20 cellular contexts compared by ENCODE assay signal in genomic region chr3:20395692-20396091, GRCh38.
DNase-seq lines count a peak whose midpoint lies in the region; ATAC-seq and TF ChIP-seq lines count a peak whose summit lies in the region.
"Had no signal": no experiment of that assay in that cellular context is flagged by ENCODE, and none has a peak within 500 bp of the region (broad histone marks: within the 10 kb centered on the region; RNA-seq: fewer than 3 reads in every experiment).

No MANE protein-coding gene starts in this region.

- no peak overlapping the region for H3K27ac ChIP-seq in right atrium auricular region
- H3K27ac ChIP-seq: 22Rv1; A549; BLaER1 treated with 17β-estradiol and CSF1 and Interleukin-3, amounts not matched to agents 10 nM and 100 nM; C4-2B had no signal

- H3K4me1 Mint-ChIP-seq in stimulated activated effector memory CD8-positive, alpha-beta T cell treated with anti-CD3 and anti-CD28 coated beads, Interleukin-12 subunit alpha, Interleukin-12 subunit beta, amount 100 ng/mL, for 72 hours, result no peaks in the 10 kb centered on the region
- H3K4me1 Mint-ChIP-seq in natural killer cell, result no peaks in the 10 kb centered on the region
- H3K4me1 Mint-ChIP-seq: B cell had no signal

- H3K36me3 Mint-ChIP-seq in stimulated activated effector memory CD8-positive, alpha-beta T cell treated with anti-CD3 and anti-CD28 coated beads, Interleukin-12 subunit alpha, Interleukin-12 subunit beta, amount 100 ng/mL, for 72 hours, result no peaks in the 10 kb centered on the region
- no peaks in the 10 kb centered on the region for H3K36me3 Mint-ChIP-seq in natural killer cell
- H3K36me3 Mint-ChIP-seq: CD8-positive, alpha-beta T cell had no signal

- no peaks in the 10 kb centered on the region for H3K4me1 ChIP-seq in right atrium auricular region
- H3K4me1 ChIP-seq: A549; BLaER1 treated with 17β-estradiol and CSF1 and Interleukin-3, amounts not matched to agents 10 nM and 100 nM; Caco-2 had no signal

- intact Hi-C loops in Right ventricle myocardium inferior (cut with DNase I), result no loop called here
- intact Hi-C loops in natural killer cell (cut with micrococcal nuclease), result no loop called here

- no peak overlapping the region for H3K4me3 ChIP-seq in right atrium auricular region
- H3K4me3 ChIP-seq: A549; BLaER1 treated with 17β-estradiol and CSF1 and Interleukin-3, amounts not matched to agents 10 nM and 100 nM; GM12878 had no signal

- TF ChIP-seq CTCF in right atrium auricular region (IDR thresholded peaks at IDR 0.05) (no peak), natural killer cell (IDR thresholded peaks at IDR 0.05) (no peak)

- no peak overlapping the region for H3K27ac Mint-ChIP-seq in stimulated activated effector memory CD8-positive, alpha-beta T cell treated with anti-CD3 and anti-CD28 coated beads, Interleukin-12 subunit alpha, Interleukin-12 subunit beta, amount 100 ng/mL, for 72 hours
- H3K27ac Mint-ChIP-seq in natural killer cell, result no peak overlapping the region
- H3K27ac Mint-ChIP-seq: B cell; CD4-positive, alpha-beta T cell; CD8-positive, alpha-beta T cell had no signal

- peak; percentile 20 for DNase-seq in Right ventricle myocardium inferior (ENCODE audit: missing footprints)
- DNase-seq in right atrium auricular region (ENCODE audit: low spot score), result no peak
- no peak for DNase-seq in stimulated activated effector memory CD8-positive, alpha-beta T cell treated with anti-CD3 and anti-CD28 coated beads, Interleukin-12 subunit alpha, Interleukin-12 subunit beta, amount 100 ng/mL, for 72 hours (ENCODE audit: low spot score in 2 of 2)
- DNase-seq in DMS53 (lab: John Stamatoyannopoulos, UW), result no peak
- DNase-seq in natural killer cell, result no peak
- DNase-seq: AML-193; Caco-2; Calu3; CD4-positive, alpha-beta T cell; CD8-positive, alpha-beta T cell; DMS79; DND-41; EL; GDM1 had no signal

- H3K4me3 Mint-ChIP-seq in stimulated activated effector memory CD8-positive, alpha-beta T cell treated with anti-CD3 and anti-CD28 coated beads, Interleukin-12 subunit alpha, Interleukin-12 subunit beta, amount 100 ng/mL, for 72 hours, result no peak overlapping the region
- H3K4me3 Mint-ChIP-seq in natural killer cell, result no peak overlapping the region
- H3K4me3 Mint-ChIP-seq: B cell; CD4-positive, alpha-beta T cell; CD8-positive, alpha-beta T cell had no signal

- H3K27me3 Mint-ChIP-seq in natural killer cell (ENCODE audit: low read depth in 2 of 2), result no peaks in the 10 kb centered on the region
- H3K27me3 Mint-ChIP-seq: B cell; CD4-positive, alpha-beta T cell had no signal

- no peaks in the 10 kb centered on the region for H3K9me3 ChIP-seq in right atrium auricular region
- H3K9me3 ChIP-seq: A549, Caco-2 had no signal

- ATAC-seq in Right ventricle myocardium inferior (no peak), natural killer cell (no peak)
- peak; percentile 52 for ATAC-seq in stimulated activated effector memory CD8-positive, alpha-beta T cell treated with anti-CD3 and anti-CD28 coated beads, Interleukin-12 subunit alpha, Interleukin-12 subunit beta, amount 100 ng/mL, for 72 hours
- ATAC-seq: A549; CD8-positive, alpha-beta T cell; GM12878 had no signal

- no peaks in the 10 kb centered on the region for H3K36me3 ChIP-seq in right atrium auricular region
- H3K36me3 ChIP-seq: BLaER1 treated with 17β-estradiol and CSF1 and Interleukin-3, amounts not matched to agents 10 nM and 100 nM had no signal

- no peaks in the 10 kb centered on the region for H3K27me3 ChIP-seq in right atrium auricular region
- H3K27me3 ChIP-seq: BLaER1 treated with 17β-estradiol and CSF1 and Interleukin-3, amounts not matched to agents 10 nM and 100 nM had no signal

- no peaks in the 10 kb centered on the region for H3K9me3 Mint-ChIP-seq in stimulated activated effector memory CD8-positive, alpha-beta T cell treated with anti-CD3 and anti-CD28 coated beads, Interleukin-12 subunit alpha, Interleukin-12 subunit beta, amount 100 ng/mL, for 72 hours
- H3K9me3 Mint-ChIP-seq in natural killer cell, result no peaks in the 10 kb centered on the region
- H3K9me3 Mint-ChIP-seq: CD4-positive, alpha-beta T cell; CD8-positive, alpha-beta T cell had no signal
